In genomic region chr4:11471613-11472012, GRCh38 we compare ENCODE assay signal across 8 cellular contexts. TPM values are rescaled to one million over a fixed set of nuclear protein-coding genes. Genes with fewer than 3 reads are reported as not detected.
DNase-seq lines count a peak whose midpoint lies in the region; ATAC-seq, FAIRE-seq and TF ChIP-seq lines count a peak whose summit lies in the region.

No MANE protein-coding gene starts in this region.

- H3K4me2 ChIP-seq in keratinocyte (ENCODE audit: control insufficient read depth, extremely low read depth, insufficient read depth, low read depth, low read length) (peak overlapping the region; percentile 41), hepatocyte (no peak overlapping the region)

- H3K27ac ChIP-seq in breast epithelium (peak overlapping the region in 1 of 2 donors; percentile 38), keratinocyte (ENCODE audit: control insufficient read depth, insufficient read depth, low read length) (no peak overlapping the region), thoracic aorta (no peak overlapping the region), hepatocyte (no peak overlapping the region)

- H3K9me2 ChIP-seq in hepatocyte (replicated peaks; ENCODE audit: insufficient read depth) = no peaks in the 10 kb centered on the region

- H3K4me3 Mint-ChIP-seq in MCF 10A (ENCODE audit: unreplicated experiment) = no peak overlapping the region

- no peak for TF ChIP-seq POLR2A in breast epithelium (IDR thresholded peaks at IDR 0.05)

- TF ChIP-seq CTCF in breast epithelium (IDR thresholded peaks at IDR 0.05) (no peak), MCF 10A (IDR thresholded peaks at IDR 0.05; ENCODE audit: unreplicated experiment) (no peak), keratinocyte (optimal IDR thresholded peaks at IDR 0.05 in 1 of 3, IDR thresholded peaks at IDR 0.05 in 1 of 3, conservative IDR thresholded peaks at IDR 0.05 in 1 of 3; ENCODE audit: extremely low read depth in 1 of 3, insufficient read depth in 2 of 3, low read length in 3 of 3) (no peak), thoracic aorta (IDR thresholded peaks at IDR 0.05) (no peak), hepatocyte (IDR thresholded peaks at IDR 0.05; ENCODE audit: poor library complexity) (no peak)

- H2AFZ ChIP-seq in keratinocyte (ENCODE audit: control insufficient read depth, low read length) (peak overlapping the region; percentile 79), hepatocyte (no peak overlapping the region)

- H3K36me3 Mint-ChIP-seq in MCF 10A (ENCODE audit: insufficient read depth, unreplicated experiment) = no peaks in the 10 kb centered on the region

- 66% methylated on average over 4 of the region's 4 CpGs for WGBS in hepatocyte (ENCODE audit: low lambda C conversion rate, missing lambda C conversion rate)

- no peaks in the 10 kb centered on the region for H3K27me3 Mint-ChIP-seq in MCF 10A (ENCODE audit: insufficient read depth, unreplicated experiment)

- DNase-seq in breast epithelium (ENCODE audit: low spot score in 2 of 2) (no peak), MCF 10A (ENCODE audit: unreplicated experiment) (no peak), keratinocyte (ENCODE audit: low read depth, low spot score) (no peak), thoracic aorta (ENCODE audit: low spot score) (no peak), cerebellar nuclear complex (lab: John Stamatoyannopoulos, UW) (no peak), hepatocyte (ENCODE audit: low spot score) (no peak)
- DNase-seq in activated CD8-positive, alpha-beta memory T cell treated with anti-CD3 and anti-CD28 coated beads for 48 hours (ENCODE audit: low read depth in 2 of 3, low spot score in 2 of 3) = peak in 2 of 3 experiments; percentile 7 to 26

- H3K4me1 Mint-ChIP-seq in MCF 10A (ENCODE audit: insufficient read depth, unreplicated experiment) = peaks cover 6% of the 10 kb centered on the region

- no peak for FAIRE-seq in keratinocyte (lab: Jason Lieb, UNC)

- H3K79me2 ChIP-seq in keratinocyte (ENCODE audit: control insufficient read depth, insufficient read depth, low read length) = no peaks in the 10 kb centered on the region
- no peaks in the 10 kb centered on the region for H3K79me2 ChIP-seq in hepatocyte

- no peaks in the 10 kb centered on the region for H3K27me3 ChIP-seq in breast epithelium
- H3K27me3 ChIP-seq in keratinocyte (ENCODE audit: control insufficient read depth, extremely low read depth, insufficient read depth, low read length) = no peaks in the 10 kb centered on the region
- no peaks in the 10 kb centered on the region for H3K27me3 ChIP-seq in thoracic aorta (replicated peaks; ENCODE audit: insufficient read depth)
- no peaks in the 10 kb centered on the region for H3K27me3 ChIP-seq in hepatocyte

- no peak overlapping the region for H3K9ac ChIP-seq in keratinocyte (ENCODE audit: control insufficient read depth, extremely low read depth, insufficient read depth, low read length)

- no peaks in the 10 kb centered on the region for H3K9me3 Mint-ChIP-seq in MCF 10A (ENCODE audit: unreplicated experiment)

- peaks cover 0 to 7% of the 10 kb centered on the region in 2 donors for H3K4me1 ChIP-seq in breast epithelium
- peaks cover 26% of the 10 kb centered on the region for H3K4me1 ChIP-seq in keratinocyte (ENCODE audit: control insufficient read depth, extremely low read depth, insufficient read depth, low read length)
- H3K4me1 ChIP-seq in thoracic aorta (ENCODE audit: control insufficient read depth in 1 of 2, low read depth in 2 of 2) = no peaks in the 10 kb centered on the region
- H3K4me1 ChIP-seq in hepatocyte (ENCODE audit: insufficient read depth) = no peaks in the 10 kb centered on the region

- H3K4me3 ChIP-seq in breast epithelium (peak overlapping the region in 2 of 3 donors; percentile 15 to 30), keratinocyte (ENCODE audit: control insufficient read depth in 2 of 3, extremely low read depth in 1 of 3, insufficient read depth in 2 of 3, low read depth in 1 of 3, low read length in 3 of 3) (peak overlapping the region in 1 of 3 experiments; percentile 18), thoracic aorta (peak overlapping the region; percentile 50), hepatocyte (no peak overlapping the region)

- H3K9me3 ChIP-seq in breast epithelium (no peaks in the 10 kb centered on the region), keratinocyte (ENCODE audit: control insufficient read depth, low read depth, low read length) (no peaks in the 10 kb centered on the region), thoracic aorta (no peaks in the 10 kb centered on the region), hepatocyte (ENCODE audit: low read depth) (no peaks in the 10 kb centered on the region)

- BruUV-seq in MCF 10A (replicated peaks; lab: Mats Ljungman, UMichigan) = no TSS peak

- no peak overlapping the region for H3K27ac Mint-ChIP-seq in MCF 10A (ENCODE audit: low read depth, unreplicated experiment)

- POLR2A ChIA-PET in MCF 10A (lab: Yijun Ruan, JAX) = no interaction called here

- dilution Hi-C loops in keratinocyte (cut with MboI; ENCODE audit: extremely low pct_ligation_motif_present, low sequenced_read_pairs) = no loop called here

- H3K9me1 ChIP-seq in keratinocyte (ENCODE audit: control insufficient read depth, extremely low read depth, insufficient read depth, low read length) = peaks cover 2% of the 10 kb centered on the region

- ATAC-seq in HG03520 (IDR thresholded peaks at IDR 0.05; ENCODE audit: unreplicated experiment) (peak; percentile 55), thoracic aorta (ENCODE audit: insufficient number of reproducible peaks, low FRiP score, low read depth) (no peak)

- CTCF ChIA-PET in MCF 10A (lab: Yijun Ruan, JAX) = no interaction called here

- no peaks in the 10 kb centered on the region for H3K36me3 ChIP-seq in breast epithelium
- no peaks in the 10 kb centered on the region for H3K36me3 ChIP-seq in keratinocyte (ENCODE audit: control insufficient read depth in 2 of 2, extremely low read depth in 1 of 2, insufficient read depth in 2 of 2, low read length in 2 of 2)
- H3K36me3 ChIP-seq in thoracic aorta = no peaks in the 10 kb centered on the region
- H3K36me3 ChIP-seq in hepatocyte (replicated peaks; ENCODE audit: insufficient read depth, low read depth) = no peaks in the 10 kb centered on the region

- intact Hi-C loops in breast epithelium (cut with DNase I; ENCODE audit: low total_unique reads) = no loop called here
- intact Hi-C loops in MCF 10A (cut with micrococcal nuclease) = no loop called here

- no peaks in the 10 kb centered on the region for H4K20me1 ChIP-seq in keratinocyte (ENCODE audit: control insufficient read depth, extremely low read depth, insufficient read depth, low read length)
- H4K20me1 ChIP-seq in hepatocyte (ENCODE audit: insufficient read depth, poor library complexity, severe bottlenecking) = no peaks in the 10 kb centered on the region

RNA-seq across cellular contexts. Expression of gene HS3ST1, which starts 42.9 kb away (rescaled TPM):
- total RNA-seq in breast epithelium = 1 to 10 TPM; 1.6 to 3.8 (median 3.6) TPM
- total RNA-seq in MCF 10A (2022) = 0.21 and 0.25 TPM in 2 replicates
- polyA plus RNA-seq in keratinocyte = 2.0 to 3.7 TPM (median 3.3 TPM) in 3 replicates
- polyA plus RNA-seq in keratinocyte (2011; ENCODE audit: low read depth) = 1.5 TPM
- polyA plus RNA-seq in keratinocyte (2011; cell fraction: cytosol; rRNA removed) = 1.2 and 5.8 TPM in 2 replicates
- 4.0 and 5.2 TPM in 2 replicates for polyA plus RNA-seq in keratinocyte (2011; cell fraction: nucleus; rRNA removed)
- polyA plus RNA-seq in keratinocyte (2012; ENCODE audit: low replicate concordance) = 2.9 and 6.9 TPM in 2 replicates
- polyA minus RNA-seq in keratinocyte = 2.4 to 7.4 TPM (median 2.7 TPM) in 3 replicates
- polyA minus RNA-seq in keratinocyte (2011; cell fraction: cytosol; rRNA and poly(A)+ RNA removed) = 19.8 TPM
- 8.0 and 10.2 TPM in 2 replicates for polyA minus RNA-seq in keratinocyte (2011; cell fraction: nucleus; rRNA and poly(A)+ RNA removed)
- 1 to 10 TPM in 1 of 2 donors, under 1 TPM in 1; 0.14 to 1.1 TPM for total RNA-seq in thoracic aorta
- total RNA-seq in hepatocyte = 1.5 and 1.7 TPM in 2 replicates
- 6.9 and 7.4 TPM in 2 replicates for polyA plus RNA-seq in hepatocyte

Comparison
In these comparisons a context has a peak if more than half of its experiments do, and no peak if none do; other contexts are left out.
1. DNase-seq: peak in activated CD8-positive, alpha-beta memory T cell treated with anti-CD3 and anti-CD28 coated beads for 48 hours (2 of 3); none in breast epithelium (0 of 2), MCF 10A (single experiment), keratinocyte (single experiment), thoracic aorta (single experiment), cerebellar nuclear complex (0 of 2) and hepatocyte (single experiment).